In the genomic region with DNA sequence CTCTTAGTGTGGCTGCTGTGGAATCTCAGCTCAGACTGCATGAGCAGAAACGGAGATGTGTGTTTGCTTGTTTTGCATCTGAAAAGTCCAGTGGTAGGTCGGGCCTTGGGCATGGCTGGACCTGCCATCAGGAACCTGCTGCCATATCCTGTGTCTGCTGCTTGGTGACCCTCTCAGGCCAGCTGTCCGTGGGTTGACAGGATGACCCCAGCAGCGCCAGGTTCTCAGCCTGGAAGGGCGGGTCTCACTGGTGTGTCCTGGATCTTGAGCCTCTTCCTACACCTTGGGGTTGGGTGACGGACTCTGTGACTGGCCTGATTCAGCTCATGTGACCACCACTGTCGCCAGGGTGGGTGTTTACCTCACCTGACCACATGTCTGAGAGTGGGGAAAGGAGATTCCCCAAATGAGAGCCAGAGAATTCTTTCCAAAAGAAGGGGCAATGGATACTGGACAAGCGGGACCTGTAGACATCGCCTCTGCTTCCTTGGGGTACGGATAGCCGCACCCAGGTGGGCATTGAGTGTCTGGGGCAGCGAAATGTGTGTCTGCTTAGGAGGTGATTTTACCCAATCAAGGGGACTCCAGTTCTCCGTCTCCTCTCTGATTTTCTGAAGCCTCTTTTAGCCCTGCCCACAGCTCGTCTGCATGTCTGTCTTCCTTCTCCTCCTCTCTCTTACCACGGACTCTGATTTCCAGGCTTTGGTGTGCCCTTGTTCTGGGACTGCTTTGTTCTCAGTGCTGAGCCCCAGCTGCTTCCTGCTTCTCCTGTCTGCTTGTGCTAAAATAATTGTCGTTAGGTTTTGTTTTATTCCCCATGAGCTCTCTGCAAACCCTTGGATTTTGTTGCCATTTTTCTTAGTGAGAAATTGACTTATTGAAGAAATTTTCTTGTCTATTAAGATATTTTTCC, we compare ENCODE assay signal across 29 cellular contexts.
DNase-seq lines count a peak whose midpoint lies in the region; ATAC-seq and TF ChIP-seq lines count a peak whose summit lies in the region.
"Had no signal": no experiment of that assay in that cellular context is flagged by ENCODE, and none has a peak within 500 bp of the region (broad histone marks: within the 10 kb centered on the region; RNA-seq: fewer than 3 reads in every experiment).

No MANE protein-coding gene starts in this region.

- no peak overlapping the region for H2BK5ac ChIP-seq in H9 (ENCODE audit: insufficient read length, low read length)

- DNase-seq in DMS153 (lab: John Stamatoyannopoulos, UW): peak; percentile 44
- no peak for DNase-seq in H9
- DNase-seq in dermis blood vessel endothelial cell: peak; percentile 85
- DNase-seq in sigmoid colon: no peak
- no peak for DNase-seq in Peyer's patch
- DNase-seq: activated CD4-positive, alpha-beta T cell treated with anti-CD3 and anti-CD28 coated beads, Interleukin-2, amount 50 U/mL, for 48 hours; activated CD8-positive, alpha-beta memory T cell treated with anti-CD3 and anti-CD28 coated beads, Interleukin-2, amount 50 U/mL, for 4 hours; activated naive CD8-positive, alpha-beta T cell treated with anti-CD3 and anti-CD28 coated beads, Interleukin-2, amount 10 ng/mL, durations not matched to agents 7 days and 5 days; CD4-positive, CD25-positive, alpha-beta regulatory T cell; cortex of kidney; Karpas-422; mesendoderm; naive B cell; NCI-H187; NCI-H2227 treated with DMSO at 0.1 percent for 48 hours; NCI-H748 treated with DMSO at 0.1 percent for 48 hours; occipital lobe; uterus had no signal

- no peak overlapping the region for H2BK12ac ChIP-seq in H9 (ENCODE audit: insufficient read length, low read depth, low read length)

- no CpG with 5 or more reads among the region's 16 CpGs for WGBS in H9 (ENCODE audit: extremely low coverage, insufficient read length, low lambda C conversion rate)
- WGBS in mesodermal cell (ENCODE audit: insufficient coverage in 2 of 2), 2 experiments: 72 to 79% methylated on average over 11 to 15 of the region's 16 CpGs
- 77 to 86% methylated on average over 16 of the region's 16 CpGs for WGBS in sigmoid colon, 2 donors

- no peak for TF ChIP-seq EP300 in sigmoid colon (IDR thresholded peaks at IDR 0.05)

- no peak overlapping the region for H2AFZ ChIP-seq in H9 (ENCODE audit: low read length)

- intact Hi-C loops in sigmoid colon (cut with DNase I): no loop called here

- no peaks in the 10 kb centered on the region for H3K9me3 ChIP-seq in H9 (ENCODE audit: control insufficient read depth, low read depth, low read length)
- no peaks in the 10 kb centered on the region for H3K9me3 ChIP-seq in mesodermal cell (ENCODE audit: control insufficient read depth, low read length)
- H3K9me3 ChIP-seq in sigmoid colon: no peaks in the 10 kb centered on the region
- H3K9me3 ChIP-seq in Peyer's patch: no peaks in the 10 kb centered on the region
- H3K9me3 ChIP-seq: ascending aorta, thoracic aorta, uterus had no signal

- no peaks in the 10 kb centered on the region for H3K4me1 ChIP-seq in H9 (ENCODE audit: insufficient read depth, low read length)
- peaks cover 6% of the 10 kb centered on the region for H3K4me1 ChIP-seq in mesodermal cell (ENCODE audit: control insufficient read depth, insufficient read depth, low read length, poor library complexity, severe bottlenecking)
- H3K4me1 ChIP-seq in sigmoid colon: no peaks in the 10 kb centered on the region
- H3K4me1 ChIP-seq in Peyer's patch: no peaks in the 10 kb centered on the region
- H3K4me1 ChIP-seq: ascending aorta, uterus had no signal

- H3K4me1 Mint-ChIP-seq in H9: peaks cover 10 to 11% of the 10 kb centered on the region in 2 experiments

- H3K36me3 Mint-ChIP-seq in H9 (ENCODE audit: insufficient read depth in 1 of 3, low read depth in 3 of 3): peaks cover 0 to 2% (median 0%) of the 10 kb centered on the region in 3 experiments; a peak in 1 of 7 replicates

- H3K4me2 ChIP-seq in H9 (ENCODE audit: insufficient read depth, insufficient read length, low read length): no peak overlapping the region

- H4K91ac ChIP-seq in H9 (ENCODE audit: insufficient read length, low read depth, low read length): no peak overlapping the region

- TF ChIP-seq POLR2A in sigmoid colon (IDR thresholded peaks at IDR 0.05) (no peak), Peyer's patch (IDR thresholded peaks at IDR 0.05) (no peak)

- H2AK5ac ChIP-seq in H9 (ENCODE audit: insufficient read length, low read length): no peak overlapping the region

- no peaks in the 10 kb centered on the region for H3K27me3 Mint-ChIP-seq in H9 (ENCODE audit: low read depth)
- H3K27me3 Mint-ChIP-seq: activated naive CD8-positive, alpha-beta T cell treated with anti-CD3 and anti-CD28 coated beads, Interleukin-2, amount 10 ng/mL, durations not matched to agents 7 days and 5 days; CD4-positive, CD25-positive, alpha-beta regulatory T cell; naive B cell; stimulated activated naive CD8-positive, alpha-beta T cell treated with anti-CD3 and anti-CD28 coated beads, Interleukin-15, Interleukin-2, amounts not matched to agents 100 ng/mL and 50 ng/mL, for 24 hours had no signal

- H3K36me3 ChIP-seq in mesodermal cell (ENCODE audit: control insufficient read depth, insufficient read depth, low read length) (no peaks in the 10 kb centered on the region), sigmoid colon (peaks cover 0 to 10% (median 5%) of the 10 kb centered on the region in 4 donors), Peyer's patch (peaks cover 0 to 9% (median 0%) of the 10 kb centered on the region in 3 donors)
- H3K36me3 ChIP-seq: uterus had no signal

- no peak overlapping the region for H4K8ac ChIP-seq in H9 (replicated peaks; ENCODE audit: insufficient read length, low read depth, low read length)

- no peaks in the 10 kb centered on the region for H3K79me1 ChIP-seq in H9 (ENCODE audit: insufficient read depth, low read depth, low read length, poor library complexity, severe bottlenecking)

- H3K9ac ChIP-seq in H9 (ENCODE audit: extremely low read depth, insufficient read length, low read length): no peak overlapping the region

- H3K79me2 ChIP-seq in H9 (ENCODE audit: insufficient read depth, low read length): no peaks in the 10 kb centered on the region

- no peaks in the 10 kb centered on the region for H3K23me2 ChIP-seq in H9 (ENCODE audit: insufficient read length, low read depth, low read length, poor library complexity, severe bottlenecking)

- no peak overlapping the region for H2BK20ac ChIP-seq in H9 (ENCODE audit: low read depth, low read length, poor library complexity, severe bottlenecking)

- H3K56ac ChIP-seq in H9 (ENCODE audit: insufficient read length, low read depth, low read length): no peak overlapping the region

- H3K27ac Mint-ChIP-seq in H9: peak overlapping the region in 2 of 3 experiments; percentile 35 to 46; a peak in 2 of 7 replicates
- H3K27ac Mint-ChIP-seq: activated naive CD8-positive, alpha-beta T cell treated with anti-CD3 and anti-CD28 coated beads, Interleukin-2, amount 10 ng/mL, durations not matched to agents 7 days and 5 days; activated T-helper 1 cell treated with anti-CD3 and anti-CD28 coated beads, Interleukin-12 subunit alpha, Interleukin-12 subunit beta, Interleukin-2, Interleukin-4 antibody, amounts not matched to agents 30 ng/mL and 10 ng/mL and 1 ng/mL, durations not matched to agents 14 hours and 24 hours and 36 hours; CD4-positive, CD25-positive, alpha-beta regulatory T cell; stimulated activated naive CD8-positive, alpha-beta T cell treated with anti-CD3 and anti-CD28 coated beads, Interleukin-15, Interleukin-2, amounts not matched to agents 100 ng/mL and 50 ng/mL, for 24 hours had no signal

- ATAC-seq in HG03039 (IDR thresholded peaks at IDR 0.05; ENCODE audit: unreplicated experiment) (no peak), GM18861 (IDR thresholded peaks at IDR 0.05; ENCODE audit: unreplicated experiment) (no peak)
- ATAC-seq: activated CD4-positive, CD25-positive, alpha-beta regulatory T cell treated with anti-CD3 and anti-CD28 coated beads, Interleukin-2, amount 50 U/mL, for 24 hours; left lobe of liver had no signal

- peaks cover 0 to 3% of the 10 kb centered on the region in 2 experiments; a peak in 1 of 5 replicates for H3K9me3 Mint-ChIP-seq in H9
- H3K9me3 Mint-ChIP-seq: activated naive CD8-positive, alpha-beta T cell treated with anti-CD3 and anti-CD28 coated beads, Interleukin-2, amount 10 ng/mL, durations not matched to agents 7 days and 5 days; activated T-helper 1 cell treated with anti-CD3 and anti-CD28 coated beads, Interleukin-12 subunit alpha, Interleukin-12 subunit beta, Interleukin-2, Interleukin-4 antibody, amounts not matched to agents 30 ng/mL and 10 ng/mL and 1 ng/mL, durations not matched to agents 14 hours and 24 hours and 36 hours; CD4-positive, CD25-positive, alpha-beta regulatory T cell; naive B cell; stimulated activated naive CD8-positive, alpha-beta T cell treated with anti-CD3 and anti-CD28 coated beads, Interleukin-15, Interleukin-2, amounts not matched to agents 100 ng/mL and 50 ng/mL, for 24 hours had no signal

- no peak overlapping the region for H3K4me3 ChIP-seq in mesodermal cell (ENCODE audit: extremely low read depth, insufficient read depth, low read length, poor library complexity, severe bottlenecking)
- H3K4me3 ChIP-seq in sigmoid colon: no peak overlapping the region
- H3K4me3 ChIP-seq in Peyer's patch: no peak overlapping the region
- H3K4me3 ChIP-seq: ascending aorta, SK-N-MC, skin epidermis, thoracic aorta, uterus had no signal

- no peak overlapping the region for H3K18ac ChIP-seq in H9 (ENCODE audit: insufficient read length, low read depth, low read length)

- H2BK120ac ChIP-seq in H9 (ENCODE audit: low read depth, low read length, poor library complexity, severe bottlenecking): no peak overlapping the region

- H3K4me3 Mint-ChIP-seq in H9: no peak overlapping the region
- H3K4me3 Mint-ChIP-seq: activated naive CD8-positive, alpha-beta T cell treated with anti-CD3 and anti-CD28 coated beads, Interleukin-2, amount 10 ng/mL, durations not matched to agents 7 days and 5 days; activated T-helper 1 cell treated with anti-CD3 and anti-CD28 coated beads, Interleukin-12 subunit alpha, Interleukin-12 subunit beta, Interleukin-2, Interleukin-4 antibody, amounts not matched to agents 30 ng/mL and 10 ng/mL and 1 ng/mL, durations not matched to agents 14 hours and 24 hours and 36 hours; CD4-positive, CD25-positive, alpha-beta regulatory T cell; naive B cell; stimulated activated naive CD8-positive, alpha-beta T cell treated with anti-CD3 and anti-CD28 coated beads, Interleukin-15, Interleukin-2, amounts not matched to agents 100 ng/mL and 50 ng/mL, for 24 hours had no signal

- TF ChIP-seq CTCF in H9 (conservative IDR thresholded peaks at IDR 0.05) (no peak), sigmoid colon (IDR thresholded peaks at IDR 0.05) (no peak), Peyer's patch (IDR thresholded peaks at IDR 0.05) (no peak)

- no peak overlapping the region for H3K4ac ChIP-seq in H9 (ENCODE audit: low read depth, low read length)

- H3K27me3 ChIP-seq in H9 (ENCODE audit: insufficient read depth, low read length): no peaks in the 10 kb centered on the region
- no peaks in the 10 kb centered on the region for H3K27me3 ChIP-seq in sigmoid colon
- H3K27me3 ChIP-seq in Peyer's patch: no peaks in the 10 kb centered on the region
- H3K27me3 ChIP-seq: ascending aorta, uterus had no signal

- H3K27ac ChIP-seq in H9 (ENCODE audit: insufficient read length, low read depth, low read length) (no peak overlapping the region), mesodermal cell (ENCODE audit: low read depth, low read length, severe bottlenecking) (peak overlapping the region; percentile 16), sigmoid colon (no peak overlapping the region), Peyer's patch (no peak overlapping the region)
- H3K27ac ChIP-seq: ascending aorta, SK-N-MC, skin epidermis, thoracic aorta, uterus had no signal

- no peak overlapping the region for H3T11ph ChIP-seq in H9 (ENCODE audit: low read length)

- H4K5ac ChIP-seq in H9 (ENCODE audit: insufficient read length, low read depth, low read length): no peak overlapping the region

- no peak overlapping the region for H3K23ac ChIP-seq in H9 (ENCODE audit: insufficient read length, low read depth, low read length)

- H3K14ac ChIP-seq in H9 (ENCODE audit: insufficient read depth, low read length): no peak overlapping the region; the same call in 1 of the 2 replicates

- H2BK15ac ChIP-seq in H9 (ENCODE audit: low read depth, low read length): no peak overlapping the region

- H4K20me1 ChIP-seq in H9 (ENCODE audit: control insufficient read depth, insufficient read depth, insufficient read length): no peaks in the 10 kb centered on the region

Comparison
In these comparisons a context has a peak if more than half of its experiments do, and no peak if none do; other contexts are left out.
1. DNase-seq: peak in DMS153 (single experiment) and dermis blood vessel endothelial cell (single experiment); none in H9 (single experiment), sigmoid colon (single experiment) and Peyer's patch (0 of 3).